In genomic region chr17:9802294-9802693, GRCh38 we compare ENCODE assay signal across 20 cellular contexts. TPM values are rescaled to one million over a fixed set of nuclear protein-coding genes. Genes with fewer than 3 reads are reported as not detected.
DNase-seq lines count a peak whose midpoint lies in the region; ATAC-seq and TF ChIP-seq lines count a peak whose summit lies in the region.
"Had no signal": no experiment of that assay in that cellular context is flagged by ENCODE, and none has a peak within 500 bp of the region (broad histone marks: within the 10 kb centered on the region; RNA-seq: fewer than 3 reads in every experiment).

No MANE protein-coding gene starts in this region.

- H3K36me3 ChIP-seq in GM23338 (ENCODE audit: insufficient read depth) = no peaks in the 10 kb centered on the region
- H3K36me3 ChIP-seq in RWPE2 (ENCODE audit: low read depth) = no peaks in the 10 kb centered on the region
- no peaks in the 10 kb centered on the region for H3K36me3 ChIP-seq in heart left ventricle
- H3K36me3 ChIP-seq in uterus = no peaks in the 10 kb centered on the region
- H3K36me3 ChIP-seq: HAP-1, lower lobe of right lung, prostate gland had no signal

- WGBS in heart left ventricle, 4 donors = 34 to 40% (median 39%) methylated on average over 7 to 13 of the region's 13 CpGs

- H3K79me2 ChIP-seq in GM23338 (replicated peaks; ENCODE audit: insufficient read depth) = no peaks in the 10 kb centered on the region

- DNase-seq in A172 (ENCODE audit: low spot score) = peak; percentile 77
- DNase-seq in GM23338 (ENCODE audit: low spot score) = no peak
- DNase-seq in RWPE2 (ENCODE audit: low spot score) = peak; percentile 71
- peak in 1 of 5 donors; percentile 59 for DNase-seq in heart left ventricle
- no peak for DNase-seq in NCI-H1105 treated with DMSO at 0.1 percent for 48 hours (lab: John Stamatoyannopoulos, UW)
- no peak for DNase-seq in uterus
- no peak for DNase-seq in Kasumi-1 (lab: John Stamatoyannopoulos, UW)
- DNase-seq: foreskin melanocyte; GF-D8; lower lobe of right lung; naive B cell; NCI-H2081; NCI-H748 treated with DMSO at 0.1 percent for 48 hours; stimulated activated naive CD8-positive, alpha-beta T cell treated with anti-CD3 and anti-CD28 coated beads, Interleukin-15, Interleukin-2, amounts not matched to agents 100 U/mL and 50 U/mL, for 24 hours; T-helper 1 cell had no signal

- H3K9me2 ChIP-seq in GM23338 (ENCODE audit: insufficient read depth) = 0 out of 2 replicates have a peak, but pooled peaks cover 3% of the 10 kb centered on the region

- H3K27ac Mint-ChIP-seq in GM23338 = no peak overlapping the region
- H3K27ac Mint-ChIP-seq: activated T-helper 2 cell treated with anti-CD3 and anti-CD28 coated beads, Interferon-gamma antibody, Interleukin-2, Interleukin-4, amounts not matched to agents 10 μg/mL and 5 μg/mL and 100 μg/mL, durations not matched to agents 14 hours and 24 hours and 36 hours; naive B cell had no signal

- H3K27me3 ChIP-seq in GM23338 (ENCODE audit: insufficient read depth) = no peaks in the 10 kb centered on the region
- H3K27me3 ChIP-seq in RWPE2 (ENCODE audit: insufficient read depth, poor library complexity, severe bottlenecking) = no peaks in the 10 kb centered on the region
- peaks cover 0 to 58% (median 0%) of the 10 kb centered on the region in 9 donors for H3K27me3 ChIP-seq in heart left ventricle
- no peaks in the 10 kb centered on the region for H3K27me3 ChIP-seq in uterus

- H3K36me3 Mint-ChIP-seq in GM23338 (ENCODE audit: low read depth) = no peaks in the 10 kb centered on the region
- H3K36me3 Mint-ChIP-seq: naive B cell had no signal

- H3K4me3 Mint-ChIP-seq in GM23338 = no peak overlapping the region
- H3K4me3 Mint-ChIP-seq: naive B cell had no signal

- H3K4me3 ChIP-seq in GM23338 (no peak overlapping the region), RWPE2 (ENCODE audit: severe bottlenecking) (no peak overlapping the region), heart left ventricle (no peak overlapping the region), uterus (no peak overlapping the region)
- H3K4me3 ChIP-seq: HAP-1, lower lobe of right lung, prostate gland had no signal

- H3K27ac ChIP-seq in GM23338 (ENCODE audit: low read depth) (no peak overlapping the region), RWPE2 (ENCODE audit: poor library complexity, severe bottlenecking) (peak overlapping the region; percentile 25), heart left ventricle (peak overlapping the region in 2 of 12 donors; percentile 13 to 25), uterus (no peak overlapping the region)
- H3K27ac ChIP-seq: lower lobe of right lung, prostate gland had no signal

- 0 out of 2 replicates have a peak overlapping the region, but pooled peaks have one; percentile 56 for H2AFZ ChIP-seq in GM23338

- H3K9me3 ChIP-seq in RWPE2 (ENCODE audit: severe bottlenecking) (no peaks in the 10 kb centered on the region), heart left ventricle (peaks cover 0 to 17% (median 5%) of the 10 kb centered on the region in 12 donors), uterus (no peaks in the 10 kb centered on the region)
- H3K9me3 ChIP-seq: HAP-1, lower lobe of right lung, prostate gland had no signal

- intact Hi-C loops in heart left ventricle (cut with DNase I) (loop anchor here in 2 of 10 donors (5.0 to 10.0 kb wide), 2 partner anchors 83 to 90 kb away; no protein-coding TSS in a partner anchor), uterus (cut with DNase I; ENCODE audit: low total_unique reads) (no loop called here)

- TF ChIP-seq CTCF in GM23338 (conservative IDR thresholded peaks at IDR 0.05; ENCODE audit: low read depth in 2 of 2) (no peak), RWPE2 (IDR thresholded peaks at IDR 0.05; ENCODE audit: poor library complexity, severe bottlenecking) (no peak), heart left ventricle (IDR thresholded peaks at IDR 0.05) (peak in 3 of 12 donors; percentile 10 to 19 (median 13)), uterus (IDR thresholded peaks at IDR 0.05) (no peak)

- no peaks in the 10 kb centered on the region; the same call in 1 of the 3 replicates for H3K9me3 Mint-ChIP-seq in GM23338
- H3K9me3 Mint-ChIP-seq: activated T-helper 2 cell treated with anti-CD3 and anti-CD28 coated beads, Interferon-gamma antibody, Interleukin-2, Interleukin-4, amounts not matched to agents 10 μg/mL and 5 μg/mL and 100 μg/mL, durations not matched to agents 14 hours and 24 hours and 36 hours had no signal

- no peaks in the 10 kb centered on the region for H3K4me1 Mint-ChIP-seq in GM23338
- H3K4me1 Mint-ChIP-seq: naive B cell had no signal

- H3F3A ChIP-seq in GM23338 (replicated peaks; ENCODE audit: low read depth) = no peaks in the 10 kb centered on the region

- no peaks in the 10 kb centered on the region for H3K27me3 Mint-ChIP-seq in GM23338 (ENCODE audit: insufficient read depth, low read depth, poor library complexity)

- no peak for TF ChIP-seq POLR2A in heart left ventricle (IDR thresholded peaks at IDR 0.05)
- TF ChIP-seq POLR2A in uterus (IDR thresholded peaks at IDR 0.05) = no peak

- ATAC-seq in GM23338 = no peak
- ATAC-seq in RWPE2 (ENCODE audit: low read depth) = peak; percentile 90
- ATAC-seq in heart left ventricle = peak; percentile 46 to 75 (median 69)
- no peak for ATAC-seq in HG03159 (IDR thresholded peaks at IDR 0.05; ENCODE audit: unreplicated experiment)
- ATAC-seq: lower lobe of right lung; stimulated activated naive CD8-positive, alpha-beta T cell treated with anti-CD3 and anti-CD28 coated beads, Interleukin-15, Interleukin-2, amounts not matched to agents 100 U/mL and 50 U/mL, for 24 hours had no signal

- no peaks in the 10 kb centered on the region for H4K20me1 ChIP-seq in GM23338 (replicated peaks; ENCODE audit: insufficient read depth)

- H3K4me1 ChIP-seq in GM23338 (ENCODE audit: insufficient read depth) (no peaks in the 10 kb centered on the region), RWPE2 (ENCODE audit: insufficient read depth, poor library complexity, severe bottlenecking) (peaks cover 9% of the 10 kb centered on the region), heart left ventricle (peaks cover 0 to 6% (median 0%) of the 10 kb centered on the region in 12 donors), uterus (no peaks in the 10 kb centered on the region)
- H3K4me1 ChIP-seq: HAP-1, lower lobe of right lung, prostate gland had no signal

- H3K4me2 ChIP-seq in GM23338 = no peak overlapping the region

TF ChIP-seq in GM23338, 12 proteins besides CTCF, POLR2A, EP300 and RAD21:
- TF ChIP-seq CREB1 (CRISPR knock-in tag; IDR thresholded peaks at IDR 0.05; ENCODE audit: low read depth) (no peak), NANOG (IDR thresholded peaks at IDR 0.05; ENCODE audit: borderline replicate concordance) (no peak), ZNF114 (CRISPR knock-in tag; IDR thresholded peaks at IDR 0.05) (no peak), EZH2 (IDR thresholded peaks at IDR 0.05; ENCODE audit: low read depth, unreplicated experiment) (no peak), EZH2phosphoT487 (IDR thresholded peaks at IDR 0.05; ENCODE audit: unreplicated experiment) (no peak)
TF ChIP-seq in GM23338: peak in this region for 0.

RNA-seq across cellular contexts. Expression of gene DHRS7C, which starts 10.9 kb away (rescaled TPM):
- total RNA-seq in A172 (2014; rRNA removed; shearing (Covaris generic)) = not detected in 2 replicates
- total RNA-seq in GM23338 (2014; rRNA removed; shearing (Covaris generic)) = not detected in 2 replicates
- polyA plus RNA-seq in GM23338 (2016; fragmentation: Nextera tagmentation; extraction: Ambion mirVana) (not detected in 2 replicates), heart left ventricle (10 to 100 TPM; 11.3 to 38.6 TPM)
- total RNA-seq in heart left ventricle (10 to 100 TPM in 8 of 9 donors, 1 to 10 TPM in 1; 1.8 to 71.2 (median 23.4) TPM), uterus (not detected)
- total RNA-seq: activated T-helper 2 cell treated with anti-CD3 and anti-CD28 coated beads, Interferon-gamma antibody, Interleukin-2, Interleukin-4, amounts not matched to agents 10 μg/mL and 5 μg/mL and 100 μg/mL, durations not matched to agents 14 hours and 24 hours and 36 hours; lower lobe of right lung; prostate gland had no signal

RNA-seq across cellular contexts. Expression of gene GSG1L2, which starts 19.6 kb away (rescaled TPM):
- total RNA-seq in A172 (2014; rRNA removed; shearing (Covaris generic)) = not detected in 2 replicates
- total RNA-seq in GM23338 (2014; rRNA removed; shearing (Covaris generic)) = not detected in 2 replicates
- polyA plus RNA-seq in GM23338 (2016; fragmentation: Nextera tagmentation; extraction: Ambion mirVana) = not detected in 2 replicates
- not detected for total RNA-seq in heart left ventricle
- not detected for polyA plus RNA-seq in heart left ventricle
- total RNA-seq in uterus = not detected
- total RNA-seq: activated T-helper 2 cell treated with anti-CD3 and anti-CD28 coated beads, Interferon-gamma antibody, Interleukin-2, Interleukin-4, amounts not matched to agents 10 μg/mL and 5 μg/mL and 100 μg/mL, durations not matched to agents 14 hours and 24 hours and 36 hours; lower lobe of right lung; prostate gland had no signal
- polyA plus RNA-seq: adipose tissue had no signal

RNA-seq across cellular contexts. Expression of gene GLP2R, which starts 23.4 kb away (rescaled TPM):
- total RNA-seq in A172 (2014; rRNA removed; shearing (Covaris generic)) = 0.50 and 1.7 TPM in 2 replicates
- not detected in 2 replicates for total RNA-seq in GM23338 (2014; rRNA removed; shearing (Covaris generic))
- polyA plus RNA-seq in GM23338 (2016; fragmentation: Nextera tagmentation; extraction: Ambion mirVana) (not detected in 2 replicates), heart left ventricle (under 1 TPM; 0.07 to 0.19 TPM)
- total RNA-seq in heart left ventricle (under 1 TPM in 6 of 9 donors, not detected in 3; 0.05 to 0.91 (median 0.15) TPM), uterus (10 to 100 TPM in 1 of 4 donors, under 1 TPM in 3; under 0.01 to 12.7 (median 0.43) TPM)
- total RNA-seq: activated T-helper 2 cell treated with anti-CD3 and anti-CD28 coated beads, Interferon-gamma antibody, Interleukin-2, Interleukin-4, amounts not matched to agents 10 μg/mL and 5 μg/mL and 100 μg/mL, durations not matched to agents 14 hours and 24 hours and 36 hours had no signal

Comparison
In these comparisons a context has a peak if more than half of its experiments do, and no peak if none do; other contexts are left out.
1. DNase-seq: peak in A172 (single experiment) and RWPE2 (single experiment); none in GM23338 (single experiment), NCI-H1105 treated with DMSO at 0.1 percent for 48 hours (single experiment), uterus (0 of 2) and Kasumi-1 (0 of 2).
2. ATAC-seq: peak in RWPE2 (single experiment) and heart left ventricle (4 of 4); none in GM23338 (single experiment) and HG03159 (single experiment).